ENCODE assay signal across 8 cellular contexts in the genomic region with DNA sequence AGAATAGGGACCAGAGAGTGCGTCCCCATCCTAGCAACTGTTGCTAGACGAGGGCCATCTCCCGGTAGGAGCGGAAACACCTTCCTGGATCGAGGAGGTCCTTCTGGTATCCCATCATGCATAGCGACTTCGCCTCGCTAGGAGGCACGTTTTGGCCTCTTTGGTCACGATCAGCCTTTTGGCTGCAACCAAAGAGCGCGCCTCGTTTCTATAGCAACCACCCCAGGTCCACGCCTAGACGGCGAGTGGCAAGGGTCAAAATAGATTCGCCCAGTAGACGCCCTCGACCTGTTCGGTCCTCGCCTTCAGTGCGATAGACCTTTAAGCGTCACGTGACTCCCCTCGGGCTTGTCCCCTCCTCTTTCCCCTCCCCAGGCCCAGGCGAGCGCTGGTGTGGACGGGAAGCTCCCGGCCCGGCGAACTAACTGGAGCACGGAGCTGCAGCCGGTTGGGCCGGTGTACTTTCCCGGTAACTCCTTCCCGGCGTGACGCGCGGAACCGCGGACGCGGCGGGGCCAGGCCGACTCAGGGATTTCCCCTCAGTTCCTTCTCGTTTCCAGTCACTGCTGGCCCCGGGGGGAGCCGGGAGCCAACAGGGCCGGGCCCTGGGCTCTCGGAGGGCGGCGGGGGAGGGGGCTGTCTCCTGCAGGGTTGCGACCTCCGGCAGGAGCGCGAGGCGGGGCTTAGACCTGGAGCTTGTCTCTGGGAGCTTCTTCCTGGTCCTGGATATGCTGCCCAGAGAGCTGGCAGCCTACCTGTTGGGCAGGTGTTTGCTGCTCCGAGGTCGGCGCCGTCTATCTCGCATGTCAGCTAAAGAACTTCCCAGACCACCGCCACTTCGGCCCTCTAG. TPM values are rescaled to one million over a fixed set of nuclear protein-coding genes. Genes with fewer than 3 reads are reported as not detected.
DNase-seq lines count a peak whose midpoint lies in the region; ATAC-seq and TF ChIP-seq lines count a peak whose summit lies in the region.

A gene (plus strand): TSS at position 359 of the 850 bp plus-strand sequence. CDS start 2,258 bp downstream, outside the sequence.

- WGBS in upper lobe of left lung, 2 donors, result 0 to 2% methylated on average over 16 to 35 of the region's 65 CpGs

- H3K9ac ChIP-seq in adipocyte (ENCODE audit: low read length), result peak within 1 kb of the TSS; percentile 89

- TF ChIP-seq POLR2A in upper lobe of left lung (IDR thresholded peaks at IDR 0.05), result peak; percentile 20 to 92 (median 67)

- H3K36me3 ChIP-seq in adipocyte (ENCODE audit: control insufficient read depth, insufficient read depth, low read length, severe bottlenecking) (peaks cover 9% of the 10 kb centered on the region), upper lobe of left lung (peaks cover 0 to 10% (median 7%) of the 10 kb centered on the region in 4 donors)

- peak in 2 of 4 donors; percentile 35 to 93 for TF ChIP-seq EP300 in upper lobe of left lung (IDR thresholded peaks at IDR 0.05)

- TF ChIP-seq CTCF in GM12872 (IDR thresholded peaks at IDR 0.05; ENCODE audit: insufficient read depth, low read depth, low read length) (peak; percentile 27; the same call in 2 of the 3 replicates), upper lobe of left lung (IDR thresholded peaks at IDR 0.05) (peak in 4 of 6 experiments; percentile 23 to 57 (median 44))

- peak within 1 kb of the TSS; percentile 96 to 100 (median 96) for H3K27ac ChIP-seq in upper lobe of left lung

- H3K4me1 ChIP-seq in adipocyte (ENCODE audit: control insufficient read depth, insufficient read depth, low read length), result peaks cover 29% of the 10 kb centered on the region
- peaks cover 27 to 43% (median 33%) of the 10 kb centered on the region in 4 donors for H3K4me1 ChIP-seq in upper lobe of left lung

- H3K9me3 ChIP-seq in adipocyte (ENCODE audit: control insufficient read depth, low read length), result no peaks in the 10 kb centered on the region
- no peaks in the 10 kb centered on the region for H3K9me3 ChIP-seq in upper lobe of left lung

- H3K4me3 ChIP-seq in adipocyte (ENCODE audit: low read length) (peak within 1 kb of the TSS; percentile 87), upper lobe of left lung (peak within 1 kb of the TSS; percentile 73 to 96 (median 87))

- ATAC-seq in HG02759 (IDR thresholded peaks at IDR 0.05; ENCODE audit: unreplicated experiment) (peak; percentile 59), upper lobe of left lung (ENCODE audit: low FRiP score in 2 of 2) (peak; percentile 79 to 89)

- peak; percentile 99 to 100 (median 100) for DNase-seq in NCI-H1417 (lab: John Stamatoyannopoulos, UW)
- DNase-seq in SW480 (ENCODE audit: low spot score), result peak; percentile 100
- DNase-seq in adipocyte (ENCODE audit: low read depth), result peak; percentile 100
- peak; percentile 99 for DNase-seq in cardiac septum (ENCODE audit: low spot score)
- DNase-seq in pons (ENCODE audit: low spot score), result peak; percentile 100
- peak; percentile 95 to 99 for DNase-seq in upper lobe of left lung

- intact Hi-C loops in cardiac septum (cut with DNase I), result loop anchor here (1.0 to 5.0 kb wide), 3 partner anchors 91 to 308 kb away; a partner anchor contains a TSS

- H3K27me3 ChIP-seq in adipocyte (replicated peaks; ENCODE audit: control insufficient read depth, insufficient read depth, low read length) (no peaks in the 10 kb centered on the region), upper lobe of left lung (no peaks in the 10 kb centered on the region)

RNA-seq across cellular contexts. Expression of the gene that starts here (rescaled TPM):
- total RNA-seq in cardiac septum (11.0 TPM), upper lobe of left lung (10 to 100 TPM; 12.7 to 23.0 (median 17.1) TPM)

Comparison
In these comparisons a context has a peak if more than half of its experiments do, and no peak if none do; other contexts are left out.
1. Peak in every context shown above with its lines: DNase-seq, ATAC-seq, H3K4me3 ChIP-seq and H3K27ac ChIP-seq.